29 cellular contexts compared by ENCODE assay signal in the genomic region with DNA sequence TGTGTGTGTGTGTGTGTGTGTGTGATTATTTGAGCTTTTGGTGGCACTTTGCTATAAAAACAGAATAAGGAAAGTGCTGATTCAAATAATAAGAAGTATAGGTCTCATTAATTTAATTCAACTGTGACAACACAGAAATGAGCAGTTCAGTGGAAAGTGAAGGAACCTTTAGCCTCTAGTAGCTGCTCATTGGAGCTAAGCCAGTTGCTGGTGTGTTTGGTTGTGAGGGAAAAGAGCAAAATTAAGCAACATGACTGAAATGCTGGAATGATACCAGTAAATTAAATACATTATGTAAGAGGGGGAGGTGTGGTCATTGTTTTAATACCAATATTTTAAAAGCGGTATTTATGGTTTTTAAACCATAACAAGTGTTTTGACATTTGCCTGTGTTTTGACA.
"Had no signal": no experiment of that assay in that cellular context is flagged by ENCODE, and none has a peak within 500 bp of the region (broad histone marks: within the 10 kb centered on the region; RNA-seq: fewer than 3 reads in every experiment).

No MANE protein-coding gene starts in this region.

- H3K4me1 ChIP-seq: adrenal gland, body of pancreas had no signal

- H3K36me3 ChIP-seq: adrenal gland, WERI-Rb-1 had no signal

- H3K36me3 Mint-ChIP-seq: activated naive CD8-positive, alpha-beta T cell had no signal

- H3K4me3 ChIP-seq: adrenal gland, body of pancreas had no signal

- H3K9me3 ChIP-seq: adrenal gland, body of pancreas had no signal

- H3K9me3 Mint-ChIP-seq: activated B cell treated with CpG ODN at 0.5 μM for 24 hours; activated CD8-positive, alpha-beta T cell treated with anti-CD3 and anti-CD28 coated beads for 36 hours; activated T-cell treated with anti-CD3 and anti-CD28 coated beads, Interleukin-2, amount 50 U/mL, for 4 hours; activated T-helper 17 cell treated with anti-CD3 and anti-CD28 coated beads, Interleukin-2, amount 50 U/mL, for 72 hours; T-helper 2 cell treated with Interferon-gamma antibody and Interleukin-4, amounts not matched to agents 5 μg/mL and 100 μg/mL, for 36 hours had no signal

- H3K27ac Mint-ChIP-seq: activated B cell treated with CpG ODN at 0.5 μM for 24 hours; activated CD8-positive, alpha-beta T cell treated with anti-CD3 and anti-CD28 coated beads for 36 hours; activated naive CD8-positive, alpha-beta T cell; activated T-helper 17 cell treated with anti-CD3 and anti-CD28 coated beads, Interleukin-2, amount 50 U/mL, for 72 hours; T-helper 17 cell; T-helper 2 cell treated with Interferon-gamma antibody and Interleukin-4, amounts not matched to agents 5 μg/mL and 100 μg/mL, for 36 hours had no signal

- H3K27me3 ChIP-seq: adrenal gland, body of pancreas had no signal

- ATAC-seq: activated CD4-positive, CD25-positive, alpha-beta regulatory T cell treated with anti-CD3 and anti-CD28 coated beads, Interleukin-2, amount 50 U/mL, for 24 hours; activated CD8-positive, alpha-beta T cell treated with anti-CD3 and anti-CD28 coated beads for 36 hours; activated T-cell treated with anti-CD3 and anti-CD28 coated beads, Interleukin-2, amount 50 U/mL, for 4 hours; activated T-helper 17 cell treated with anti-CD3 and anti-CD28 coated beads, Interleukin-2, amount 50 U/mL, for 72 hours; body of pancreas; T-helper 17 cell had no signal

- H3K4me3 Mint-ChIP-seq: activated B cell treated with CpG ODN at 0.5 μM for 24 hours; activated CD8-positive, alpha-beta T cell treated with anti-CD3 and anti-CD28 coated beads for 36 hours; activated naive CD8-positive, alpha-beta T cell; activated T-cell treated with anti-CD3 and anti-CD28 coated beads, Interleukin-2, amount 50 U/mL, for 4 hours; activated T-helper 17 cell treated with anti-CD3 and anti-CD28 coated beads, Interleukin-2, amount 50 U/mL, for 72 hours; T-helper 17 cell; T-helper 2 cell treated with Interferon-gamma antibody and Interleukin-4, amounts not matched to agents 5 μg/mL and 100 μg/mL, for 36 hours had no signal

- DNase-seq: activated B cell treated with CpG ODN at 0.5 μM for 24 hours; activated CD4-positive, alpha-beta T cell treated with anti-CD3 and anti-CD28 coated beads for 48 hours; activated CD4-positive, alpha-beta T cell treated with anti-CD3 and anti-CD28 coated beads, Interleukin-2, amount 50 U/mL, for 1 hour; activated CD4-positive, alpha-beta T cell treated with anti-CD3 and anti-CD28 coated beads, Interleukin-2, amount 50 U/mL, for 48 hours; activated CD8-positive, alpha-beta memory T cell treated with anti-CD3 and anti-CD28 coated beads for 24 hours; activated CD8-positive, alpha-beta T cell treated with anti-CD3 and anti-CD28 coated beads for 36 hours; activated effector memory CD4-positive, alpha-beta T cell treated with Interleukin-2 at 50 U/mL for 16 hours; activated gamma-delta T cell treated with Interleukin-2 at 50 U/mL for 16 hours; activated naive CD4-positive, alpha-beta T cell treated with anti-CD3 and anti-CD28 coated beads, Interleukin-2, amount 50 U/mL, for 16 hours; activated naive CD4-positive, alpha-beta T cell treated with Interleukin-2 at 50 U/mL for 16 hours; activated T-cell treated with anti-CD3 and anti-CD28 coated beads, Interleukin-2, amount 50 U/mL, for 4 hours; adrenal gland; amygdala; aorta; body of pancreas; caudate nucleus; cortex of kidney; effector CD8-positive, alpha-beta T cell; foreskin fibroblast; glutamatergic neuron; T-helper 1 cell; T-helper 17 cell; T1000; WERI-Rb-1 had no signal

- H3K27ac ChIP-seq: adrenal gland, body of pancreas, epithelial cell of prostate, WERI-Rb-1 had no signal
